ENCODE assay signal across 10 cellular contexts in genomic region chr3:126912027-126912422, GRCh38.
DNase-seq lines count a peak whose midpoint lies in the region; ATAC-seq and TF ChIP-seq lines count a peak whose summit lies in the region.
"Had no signal": no experiment of that assay in that cellular context is flagged by ENCODE, and none has a peak within 500 bp of the region (broad histone marks: within the 10 kb centered on the region; RNA-seq: fewer than 3 reads in every experiment).

No MANE protein-coding gene starts in this region.

- H3K4me3 Mint-ChIP-seq in activated CD8-positive, alpha-beta memory T cell treated with anti-CD3 and anti-CD28 coated beads, Interleukin-2, amount 10 ng/mL, durations not matched to agents 7 days and 5 days, result peak overlapping the region; percentile 49
- H3K4me3 Mint-ChIP-seq in stimulated activated effector memory CD8-positive, alpha-beta T cell treated with anti-CD3 and anti-CD28 coated beads, Interleukin-12 subunit alpha, Interleukin-12 subunit beta, amount 100 ng/mL, for 72 hours, result peak overlapping the region; percentile 71
- no peak overlapping the region for H3K4me3 Mint-ChIP-seq in progenitor cell of endocrine pancreas (ENCODE audit: low read depth)

- no peaks in the 10 kb centered on the region for H3K36me3 ChIP-seq in SJSA1
- H3K36me3 ChIP-seq: MG63 had no signal

- CTCF ChIA-PET in activated CD8-positive, alpha-beta memory T cell treated with anti-CD3 and anti-CD28 coated beads, Interleukin-2, amount 10 ng/mL, durations not matched to agents 7 days and 5 days (lab: Charles Lee), result interaction anchor here (1.1 to 4.6 kb wide), 4 partner anchors 10 to 208 kb away, joined by 3 to 18 read pairs (median 6); partner anchors contain the start of genes CHCHD6 and PLXNA1

- peaks cover 66% of the 10 kb centered on the region for H3K4me1 ChIP-seq in SJSA1 (replicated peaks)

- no peak for DNase-seq in activated CD8-positive, alpha-beta memory T cell treated with anti-CD3 and anti-CD28 coated beads, Interleukin-2, amount 10 ng/mL, durations not matched to agents 7 days and 5 days
- no peak for DNase-seq in activated CD8-positive, alpha-beta memory T cell treated with anti-CD3 and anti-CD28 coated beads, Interleukin-2, amount 50 U/mL, for 4 hours
- DNase-seq in SJSA1 (ENCODE audit: low read depth in 1 of 2, low spot score in 2 of 2) (no peak), epithelial cell of prostate (ENCODE audit: low read depth, low spot score) (no peak), progenitor cell of endocrine pancreas (ENCODE audit: low spot score, unreplicated experiment) (no peak)
- no peak for DNase-seq in stimulated activated effector memory CD8-positive, alpha-beta T cell treated with anti-CD3 and anti-CD28 coated beads, Interleukin-12 subunit alpha, Interleukin-12 subunit beta, amount 100 ng/mL, for 72 hours (ENCODE audit: low spot score in 2 of 2)
- no peak for DNase-seq in activated CD4-positive, alpha-beta T cell treated with anti-CD3 and anti-CD28 coated beads for 1 hour
- DNase-seq: NCI-H774 had no signal

- no peaks in the 10 kb centered on the region for H3K9me3 ChIP-seq in SJSA1 (replicated peaks)
- H3K9me3 ChIP-seq: MG63 had no signal

- peaks cover 72% of the 10 kb centered on the region for H3K4me1 Mint-ChIP-seq in activated CD8-positive, alpha-beta memory T cell treated with anti-CD3 and anti-CD28 coated beads, Interleukin-2, amount 10 ng/mL, durations not matched to agents 7 days and 5 days
- H3K4me1 Mint-ChIP-seq in stimulated activated effector memory CD8-positive, alpha-beta T cell treated with anti-CD3 and anti-CD28 coated beads, Interleukin-12 subunit alpha, Interleukin-12 subunit beta, amount 100 ng/mL, for 72 hours, result peaks cover 62% of the 10 kb centered on the region
- peaks cover 18% of the 10 kb centered on the region for H3K4me1 Mint-ChIP-seq in progenitor cell of endocrine pancreas (ENCODE audit: low read depth)

- ATAC-seq in activated CD8-positive, alpha-beta memory T cell treated with anti-CD3 and anti-CD28 coated beads, Interleukin-2, amount 10 ng/mL, durations not matched to agents 7 days and 5 days, result no peak
- ATAC-seq in stimulated activated effector memory CD8-positive, alpha-beta T cell treated with anti-CD3 and anti-CD28 coated beads, Interleukin-12 subunit alpha, Interleukin-12 subunit beta, amount 100 ng/mL, for 72 hours, result peak; percentile 9
- no peak for ATAC-seq in HG03280 (IDR thresholded peaks at IDR 0.05; ENCODE audit: unreplicated experiment)

- no peaks in the 10 kb centered on the region for H3K9me3 Mint-ChIP-seq in activated CD8-positive, alpha-beta memory T cell treated with anti-CD3 and anti-CD28 coated beads, Interleukin-2, amount 10 ng/mL, durations not matched to agents 7 days and 5 days (ENCODE audit: low read depth)
- H3K9me3 Mint-ChIP-seq in stimulated activated effector memory CD8-positive, alpha-beta T cell treated with anti-CD3 and anti-CD28 coated beads, Interleukin-12 subunit alpha, Interleukin-12 subunit beta, amount 100 ng/mL, for 72 hours, result no peaks in the 10 kb centered on the region
- H3K9me3 Mint-ChIP-seq in progenitor cell of endocrine pancreas (ENCODE audit: low read depth), result no peaks in the 10 kb centered on the region

- TF ChIP-seq CTCF in progenitor cell of endocrine pancreas (IDR thresholded peaks at IDR 0.05; ENCODE audit: unreplicated experiment), result no peak

- peaks cover 10% of the 10 kb centered on the region for H3K36me3 Mint-ChIP-seq in activated CD8-positive, alpha-beta memory T cell treated with anti-CD3 and anti-CD28 coated beads, Interleukin-2, amount 10 ng/mL, durations not matched to agents 7 days and 5 days
- peaks cover 5% of the 10 kb centered on the region for H3K36me3 Mint-ChIP-seq in stimulated activated effector memory CD8-positive, alpha-beta T cell treated with anti-CD3 and anti-CD28 coated beads, Interleukin-12 subunit alpha, Interleukin-12 subunit beta, amount 100 ng/mL, for 72 hours
- H3K36me3 Mint-ChIP-seq in progenitor cell of endocrine pancreas (ENCODE audit: insufficient read depth), result peaks cover 3% of the 10 kb centered on the region

- peak overlapping the region; percentile 87 for H3K27ac Mint-ChIP-seq in activated CD8-positive, alpha-beta memory T cell treated with anti-CD3 and anti-CD28 coated beads, Interleukin-2, amount 10 ng/mL, durations not matched to agents 7 days and 5 days
- peak overlapping the region; percentile 94 for H3K27ac Mint-ChIP-seq in stimulated activated effector memory CD8-positive, alpha-beta T cell treated with anti-CD3 and anti-CD28 coated beads, Interleukin-12 subunit alpha, Interleukin-12 subunit beta, amount 100 ng/mL, for 72 hours
- no peak overlapping the region for H3K27ac Mint-ChIP-seq in progenitor cell of endocrine pancreas

- H3K27me3 ChIP-seq in SJSA1 (replicated peaks), result no peaks in the 10 kb centered on the region
- H3K27me3 ChIP-seq: MG63 had no signal

- peaks cover 3% of the 10 kb centered on the region for H3K27me3 Mint-ChIP-seq in activated CD8-positive, alpha-beta memory T cell treated with anti-CD3 and anti-CD28 coated beads, Interleukin-2, amount 10 ng/mL, durations not matched to agents 7 days and 5 days
- H3K27me3 Mint-ChIP-seq in progenitor cell of endocrine pancreas, result no peaks in the 10 kb centered on the region

- no peak overlapping the region for H3K4me3 ChIP-seq in SJSA1
- H3K4me3 ChIP-seq: MG63 had no signal

- H3K27ac ChIP-seq in SJSA1 (peak overlapping the region; percentile 94), epithelial cell of prostate (peak overlapping the region; percentile 97)
